In the genomic region with DNA sequence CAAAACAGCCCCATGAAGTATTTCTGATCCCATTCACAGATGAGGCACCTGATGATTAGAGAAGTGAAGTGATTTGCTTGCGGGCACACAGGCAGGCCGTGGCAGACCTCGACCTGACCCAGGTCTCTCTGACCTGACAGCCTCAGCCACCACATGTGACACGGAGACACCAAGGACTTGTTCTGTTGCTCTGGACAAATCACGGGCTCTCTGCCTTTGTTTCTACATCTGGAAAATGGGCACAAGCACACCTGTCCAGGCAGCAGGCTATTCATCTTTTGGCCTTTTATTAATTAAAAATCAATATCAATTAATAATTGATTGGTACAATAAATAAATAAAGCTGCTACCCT, we compare ENCODE assay signal across 9 cellular contexts. TPM values are rescaled to one million over a fixed set of nuclear protein-coding genes. Genes with fewer than 3 reads are reported as not detected.
DNase-seq lines count a peak whose midpoint lies in the region; ATAC-seq and TF ChIP-seq lines count a peak whose summit lies in the region.
"Had no signal": no experiment of that assay in that cellular context is flagged by ENCODE, and none has a peak within 500 bp of the region (broad histone marks: within the 10 kb centered on the region; RNA-seq: fewer than 3 reads in every experiment).

No MANE protein-coding gene starts in this region.

- no peaks in the 10 kb centered on the region for H3K9me3 Mint-ChIP-seq in dendritic cell treated with granulocyte-macrophage colony-stimulating factor and Interleukin-4, amounts not matched to agents 40 ng/mL and 50 ng/mL, for 4 days

- H3K9ac ChIP-seq in OCI-LY1 (ENCODE audit: low read length), result peak overlapping the region; percentile 83; the same call in 1 of the 2 replicates

- peak in 1 of 2 donors; percentile 51 for DNase-seq in gastrocnemius medialis
- DNase-seq in stimulated activated CD4-positive, alpha-beta T cell treated with anti-CD3 and anti-CD28 coated beads, Interleukin-2, amount 100 ng/mL, for 48 hours, result no peak
- DNase-seq in NK-92 (lab: John Stamatoyannopoulos, UW; ENCODE audit: unreplicated experiment), result no peak

- H3K36me3 Mint-ChIP-seq in dendritic cell treated with granulocyte-macrophage colony-stimulating factor and Interleukin-4, amounts not matched to agents 40 ng/mL and 50 ng/mL, for 4 days (ENCODE audit: low read depth), result peaks cover 79% of the 10 kb centered on the region

- H3K9me2 ChIP-seq in DOHH2 (replicated peaks; ENCODE audit: control insufficient read depth, low read length), result no peaks in the 10 kb centered on the region
- H3K9me2 ChIP-seq in OCI-LY1 (ENCODE audit: low read depth, low read length), result no peaks in the 10 kb centered on the region

- ATAC-seq in gastrocnemius medialis (no peak), HG02870 (IDR thresholded peaks at IDR 0.05; ENCODE audit: unreplicated experiment) (no peak), GM19397 (IDR thresholded peaks at IDR 0.05; ENCODE audit: unreplicated experiment) (no peak)

- H4K20me1 ChIP-seq in DOHH2 (ENCODE audit: control insufficient read depth, insufficient read depth, low read depth, low read length) (no peaks in the 10 kb centered on the region), OCI-LY1 (ENCODE audit: insufficient read depth, low read length) (no peaks in the 10 kb centered on the region)

- TF ChIP-seq CTCF in DOHH2 (IDR thresholded peaks at IDR 0.05; ENCODE audit: low read depth, low read length, poor library complexity, severe bottlenecking) (no peak), OCI-LY1 (IDR thresholded peaks at IDR 0.05; ENCODE audit: low read length) (no peak), gastrocnemius medialis (IDR thresholded peaks at IDR 0.05 in 4 of 5, conservative IDR thresholded peaks at IDR 0.05 in 1 of 5) (no peak)

- H3F3A ChIP-seq in DOHH2 (ENCODE audit: control insufficient read depth, insufficient read depth) (peaks cover 23% of the 10 kb centered on the region), OCI-LY1 (ENCODE audit: insufficient read depth, low read length) (no peaks in the 10 kb centered on the region)

- H3K79me2 ChIP-seq in DOHH2 (ENCODE audit: control insufficient read depth, low read length), result peaks cover 75% of the 10 kb centered on the region
- H3K79me2 ChIP-seq in OCI-LY1 (ENCODE audit: insufficient read depth, low read length), result peaks cover 12% of the 10 kb centered on the region

- intact Hi-C loops in dendritic cell treated with granulocyte-macrophage colony-stimulating factor and Interleukin-4, amounts not matched to agents 40 ng/mL and 50 ng/mL, for 4 days (cut with micrococcal nuclease), result no loop called here
- intact Hi-C loops in gastrocnemius medialis (cut with DNase I; ENCODE audit: low total_unique reads), result loop anchor here (10.0 kb wide), 1 partner anchor 591 kb away; no protein-coding TSS in a partner anchor

- H3K27ac ChIP-seq in DOHH2 (ENCODE audit: low read depth, low read length) (peak overlapping the region; percentile 72), OCI-LY1 (ENCODE audit: low read depth, low read length, poor library complexity, severe bottlenecking) (peak overlapping the region; percentile 84), gastrocnemius medialis (peak overlapping the region; percentile 88 to 98 (median 94))

- H3K4me3 Mint-ChIP-seq in dendritic cell treated with granulocyte-macrophage colony-stimulating factor and Interleukin-4, amounts not matched to agents 40 ng/mL and 50 ng/mL, for 4 days, result peak overlapping the region; percentile 62

- H3K27me3 ChIP-seq in DOHH2 (ENCODE audit: control insufficient read depth, low read length) (no peaks in the 10 kb centered on the region), OCI-LY1 (ENCODE audit: insufficient read depth, low read length) (no peaks in the 10 kb centered on the region), gastrocnemius medialis (no peaks in the 10 kb centered on the region)

- H3K36me3 ChIP-seq in DOHH2 (ENCODE audit: control insufficient read depth, low read length) (peaks cover 26% of the 10 kb centered on the region), OCI-LY1 (ENCODE audit: insufficient read depth, low read length) (peaks cover 10% of the 10 kb centered on the region; the same call in 1 of the 2 replicates), gastrocnemius medialis (no peaks in the 10 kb centered on the region)

- in situ Hi-C loops in gastrocnemius medialis (cut with MboI; ENCODE audit: low sequenced_read_pairs in 4 of 4), result loop anchor here in 1 of 4 donors (5.0 kb wide), 1 partner anchor 36 kb away; no protein-coding TSS in a partner anchor

- H3K4me1 ChIP-seq in DOHH2 (ENCODE audit: control insufficient read depth, low read length) (peaks cover 76% of the 10 kb centered on the region), OCI-LY1 (ENCODE audit: insufficient read depth, low read length, severe bottlenecking) (peaks cover 70% of the 10 kb centered on the region), gastrocnemius medialis (peaks cover 76 to 82% of the 10 kb centered on the region in 2 donors)

- no peak overlapping the region for H2AFZ ChIP-seq in OCI-LY1 (ENCODE audit: low read length)

- H3K4me3 ChIP-seq in DOHH2 (ENCODE audit: low read length) (peak overlapping the region; percentile 97), OCI-LY1 (ENCODE audit: low read depth, low read length, poor library complexity, severe bottlenecking) (no peak overlapping the region), gastrocnemius medialis (peak overlapping the region in 1 of 4 donors; percentile 75)

- H3K4me1 Mint-ChIP-seq in dendritic cell treated with granulocyte-macrophage colony-stimulating factor and Interleukin-4, amounts not matched to agents 40 ng/mL and 50 ng/mL, for 4 days (ENCODE audit: low read depth), result peaks cover 83% of the 10 kb centered on the region

- TF ChIP-seq POLR2A in gastrocnemius medialis (IDR thresholded peaks at IDR 0.05), result no peak

- H3K4me2 ChIP-seq in DOHH2 (ENCODE audit: low read length) (peak overlapping the region; percentile 81), OCI-LY1 (ENCODE audit: low read length) (peak overlapping the region; percentile 91)

- H3K9me3 ChIP-seq in DOHH2 (ENCODE audit: control insufficient read depth, insufficient read depth, low read length) (no peaks in the 10 kb centered on the region), OCI-LY1 (ENCODE audit: low read length) (no peaks in the 10 kb centered on the region), gastrocnemius medialis (no peaks in the 10 kb centered on the region)

- H3K27me3 Mint-ChIP-seq in dendritic cell treated with granulocyte-macrophage colony-stimulating factor and Interleukin-4, amounts not matched to agents 40 ng/mL and 50 ng/mL, for 4 days, result no peaks in the 10 kb centered on the region

- peak overlapping the region; percentile 96 for H3K27ac Mint-ChIP-seq in dendritic cell treated with granulocyte-macrophage colony-stimulating factor and Interleukin-4, amounts not matched to agents 40 ng/mL and 50 ng/mL, for 4 days

RNA-seq across cellular contexts. Expression of a gene that starts 3.4 kb away (rescaled TPM):
- 10 to 100 TPM; 18.0 to 62.8 (median 34.0) TPM for total RNA-seq in gastrocnemius medialis

RNA-seq across cellular contexts. Expression of a gene that starts 51.5 kb away (rescaled TPM):
- not detected for total RNA-seq in gastrocnemius medialis
- total RNA-seq: dermis blood vessel endothelial cell had no signal
